8 cellular contexts compared by ENCODE assay signal in the genomic region with DNA sequence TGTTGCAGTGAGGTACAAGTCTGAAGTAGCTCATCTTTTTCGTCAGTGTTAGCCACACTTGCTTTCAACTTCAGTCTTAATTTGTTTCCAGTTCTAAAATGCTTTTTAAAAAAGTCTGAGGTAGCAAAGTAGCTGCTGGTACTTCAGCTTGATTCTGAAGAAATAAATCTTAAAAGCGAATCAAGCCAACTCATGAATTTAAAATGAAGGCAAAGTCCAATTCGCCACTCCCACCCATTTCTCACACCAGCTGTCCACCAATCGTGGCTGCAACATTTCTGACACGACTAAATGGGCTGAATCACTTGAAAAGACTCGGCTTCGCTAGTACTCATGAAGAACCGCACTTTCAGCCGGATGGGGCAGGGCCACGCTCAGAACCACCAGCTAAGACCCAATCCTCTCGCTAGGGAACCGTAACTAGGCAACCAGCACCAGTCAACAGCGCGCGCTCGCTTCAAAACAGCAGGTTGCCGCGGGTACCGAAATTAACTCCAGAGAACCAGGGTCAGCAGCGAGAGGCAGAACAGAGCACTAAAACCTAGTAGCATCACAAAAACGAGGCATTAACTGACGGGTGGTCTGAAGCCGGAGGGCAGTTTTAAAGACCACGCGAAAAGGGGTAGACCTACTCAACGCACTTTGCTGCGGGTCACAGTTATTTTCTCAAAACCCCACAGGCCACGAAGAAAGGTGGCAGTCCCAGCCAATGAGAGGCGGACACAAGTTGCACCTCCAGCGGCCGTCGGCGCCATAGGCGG. TPM values are rescaled to one million over a fixed set of nuclear protein-coding genes. Genes with fewer than 3 reads are reported as not detected.
DNase-seq lines count a peak whose midpoint lies in the region; ATAC-seq lines count a peak whose summit lies in the region.

No MANE protein-coding gene starts in this region.

- peak overlapping the region; percentile 86 for H3K4me3 ChIP-seq in ACC112 (ENCODE audit: low read depth, low read length)
- H3K4me3 ChIP-seq in effector memory CD4-positive, alpha-beta T cell (ENCODE audit: insufficient read depth, low read depth, low read length, poor library complexity, severe bottlenecking) = peak overlapping the region; percentile 89

- no peaks in the 10 kb centered on the region for H3K27me3 ChIP-seq in ACC112 (ENCODE audit: insufficient read depth, low read length)
- H3K27me3 ChIP-seq in effector memory CD4-positive, alpha-beta T cell (replicated peaks; ENCODE audit: control insufficient read depth, insufficient read depth, low read length, poor library complexity, severe bottlenecking) = no peaks in the 10 kb centered on the region

- no peak overlapping the region for H2AFZ ChIP-seq in ACC112 (ENCODE audit: low read length, unreplicated experiment)

- H3K79me2 ChIP-seq in ACC112 (ENCODE audit: control insufficient read depth, insufficient read depth, low read length, unreplicated experiment) = peaks cover 57% of the 10 kb centered on the region

- peak; percentile 87 for DNase-seq in NCI-H748 (lab: John Stamatoyannopoulos, UW; ENCODE audit: unreplicated experiment)
- DNase-seq in activated CD8-positive, alpha-beta memory T cell treated with anti-CD3 and anti-CD28 coated beads for 48 hours (ENCODE audit: low read depth in 2 of 3, low spot score in 2 of 3) = peak; percentile 29 to 60 (median 57)
- DNase-seq in effector memory CD4-positive, alpha-beta T cell = peak; percentile 91 to 93 (median 92)
- DNase-seq in lung microvascular endothelial cell (ENCODE audit: low read depth in 2 of 2) = peak; percentile 96 to 97
- DNase-seq in stimulated activated CD4-positive, alpha-beta T cell treated with anti-CD3 and anti-CD28 coated beads, TNF-alpha, amount 100 ng/mL, for 48 hours (ENCODE audit: low read depth in 3 of 3) = peak; percentile 73 to 80 (median 76)

- H3K36me3 ChIP-seq in ACC112 (ENCODE audit: insufficient read depth, low read length) = no peaks in the 10 kb centered on the region
- no peaks in the 10 kb centered on the region for H3K36me3 ChIP-seq in effector memory CD4-positive, alpha-beta T cell (ENCODE audit: control insufficient read depth, insufficient read depth, low read length)

- H3K9me3 ChIP-seq in effector memory CD4-positive, alpha-beta T cell (ENCODE audit: control insufficient read depth, low read length) = no peaks in the 10 kb centered on the region

- peak overlapping the region; percentile 95 for H3K27ac ChIP-seq in ACC112 (ENCODE audit: low read depth, low read length)
- H3K27ac ChIP-seq in effector memory CD4-positive, alpha-beta T cell (ENCODE audit: insufficient read depth, low read length, poor library complexity, severe bottlenecking) = peak overlapping the region; percentile 100

- peaks cover 42% of the 10 kb centered on the region for H3K4me1 ChIP-seq in ACC112 (ENCODE audit: control insufficient read depth, insufficient read depth, low read length, unreplicated experiment)
- peaks cover 39% of the 10 kb centered on the region for H3K4me1 ChIP-seq in effector memory CD4-positive, alpha-beta T cell (ENCODE audit: control insufficient read depth, insufficient read depth, low read length, poor library complexity, severe bottlenecking)

- ATAC-seq in GM18870 (IDR thresholded peaks at IDR 0.05; ENCODE audit: unreplicated experiment) (peak; percentile 31), HG03280 (IDR thresholded peaks at IDR 0.05; ENCODE audit: unreplicated experiment) (peak; percentile 50)

RNA-seq across cellular contexts. Expression of gene BCLAF1, which starts 0.9 kb away (rescaled TPM):
- total RNA-seq in lung microvascular endothelial cell = 58.4 and 67.3 TPM in 2 replicates

RNA-seq across cellular contexts. Expression of gene MTFR2, which starts 38.6 kb away (rescaled TPM):
- total RNA-seq in lung microvascular endothelial cell = 0.60 and 1.1 TPM in 2 replicates

Comparison
In these comparisons a context has a peak if more than half of its experiments do, and no peak if none do; other contexts are left out.
1. Peak in every context shown above with its lines: DNase-seq, ATAC-seq, H3K4me3 ChIP-seq and H3K27ac ChIP-seq.